In the genomic region with DNA sequence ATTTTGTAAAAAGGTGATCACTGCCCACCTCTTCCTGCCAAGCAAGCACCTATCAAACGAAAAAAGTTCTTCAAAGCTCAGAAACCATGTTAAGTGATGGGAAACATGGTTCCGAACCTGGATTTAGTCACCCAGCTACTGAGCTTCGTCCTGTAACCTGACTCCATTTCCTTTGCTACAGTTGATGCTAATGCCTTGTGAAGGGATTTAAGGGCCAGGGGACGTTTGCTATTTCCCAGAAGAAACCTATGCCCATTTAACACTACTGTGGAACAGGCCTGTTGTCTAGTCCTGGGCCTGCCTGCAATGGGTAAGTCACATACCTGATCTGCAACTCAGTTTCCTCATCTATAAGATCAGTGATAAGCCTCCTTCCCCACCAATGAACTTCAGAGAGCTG, we compare ENCODE assay signal across 17 cellular contexts. TPM values are rescaled to one million over a fixed set of nuclear protein-coding genes. Genes with fewer than 3 reads are reported as not detected.
DNase-seq lines count a peak whose midpoint lies in the region; ATAC-seq and TF ChIP-seq lines count a peak whose summit lies in the region.
"Had no signal": no experiment of that assay in that cellular context is flagged by ENCODE, and none has a peak within 500 bp of the region (broad histone marks: within the 10 kb centered on the region; RNA-seq: fewer than 3 reads in every experiment).

No MANE protein-coding gene starts in this region.

- H3K79me2 ChIP-seq in GM23338 (replicated peaks; ENCODE audit: insufficient read depth) = peaks cover 43% of the 10 kb centered on the region

- DNase-seq in activated T-cell treated with anti-CD3 and anti-CD28 coated beads, Interleukin-2, amount 50 U/mL, for 72 hours = no peak
- DNase-seq in activated T-cell treated with anti-CD3 and anti-CD28 coated beads for 4 hours (no peak), GM23338 (ENCODE audit: low spot score) (peak; percentile 51), Peyer's patch (no peak), GM19238 (ENCODE audit: insufficient read length, low spot score) (no peak)
- no peak for DNase-seq in activated naive CD8-positive, alpha-beta T cell treated with anti-CD3 and anti-CD28 coated beads, Interleukin-2, amount 10 ng/mL, durations not matched to agents 7 days and 5 days
- DNase-seq in stimulated activated effector memory CD8-positive, alpha-beta T cell treated with anti-CD3 and anti-CD28 coated beads, Interleukin-12 subunit alpha, Interleukin-12 subunit beta, amount 100 ng/mL, for 72 hours (ENCODE audit: low spot score in 2 of 2) = no peak
- DNase-seq: activated effector memory CD4-positive, alpha-beta T cell treated with anti-CD3 and anti-CD28 coated beads, Interleukin-2, amount 50 U/mL, for 16 hours; Caco-2; effector CD8-positive, alpha-beta T cell; EL; Karpas-422; NCI-H1092 treated with DMSO at 0.1 percent for 48 hours; NCI-H2081; nucleus accumbens had no signal

- no peak overlapping the region for H3K4me3 ChIP-seq in GM23338
- no peak overlapping the region for H3K4me3 ChIP-seq in Peyer's patch

- H3K27ac ChIP-seq in GM23338 (ENCODE audit: low read depth) = no peak overlapping the region
- no peak overlapping the region for H3K27ac ChIP-seq in Peyer's patch
- H3K27ac ChIP-seq: RWPE1 had no signal

- H4K20me1 ChIP-seq in GM23338 (replicated peaks; ENCODE audit: insufficient read depth) = peaks cover 5% of the 10 kb centered on the region

- POLR2A ChIA-PET in activated naive CD8-positive, alpha-beta T cell treated with anti-CD3 and anti-CD28 coated beads, Interleukin-2, amount 10 ng/mL, durations not matched to agents 7 days and 5 days (lab: Charles Lee) = no interaction called here

- peaks cover 80% of the 10 kb centered on the region for H3K4me1 Mint-ChIP-seq in activated T-cell treated with anti-CD3 and anti-CD28 coated beads, Interleukin-2, amount 50 U/mL, for 72 hours (ENCODE audit: low read depth)
- peaks cover 53% of the 10 kb centered on the region for H3K4me1 Mint-ChIP-seq in GM23338
- H3K4me1 Mint-ChIP-seq in activated naive CD8-positive, alpha-beta T cell treated with anti-CD3 and anti-CD28 coated beads, Interleukin-2, amount 10 ng/mL, durations not matched to agents 7 days and 5 days = peaks cover 51% of the 10 kb centered on the region
- peaks cover 40% of the 10 kb centered on the region for H3K4me1 Mint-ChIP-seq in stimulated activated effector memory CD8-positive, alpha-beta T cell treated with anti-CD3 and anti-CD28 coated beads, Interleukin-12 subunit alpha, Interleukin-12 subunit beta, amount 100 ng/mL, for 72 hours

- H3K9me2 ChIP-seq in GM23338 (ENCODE audit: insufficient read depth) = no peaks in the 10 kb centered on the region

- H3K27me3 ChIP-seq in GM23338 (ENCODE audit: insufficient read depth) = peaks cover 7% of the 10 kb centered on the region; the same call in 1 of the 2 replicates
- no peaks in the 10 kb centered on the region for H3K27me3 ChIP-seq in Peyer's patch

- no peaks in the 10 kb centered on the region for H3K27me3 Mint-ChIP-seq in activated T-cell treated with anti-CD3 and anti-CD28 coated beads, Interleukin-2, amount 50 U/mL, for 72 hours (ENCODE audit: low read depth)
- H3K27me3 Mint-ChIP-seq in GM23338 (ENCODE audit: insufficient read depth, low read depth, poor library complexity) = peaks cover 5% of the 10 kb centered on the region
- no peaks in the 10 kb centered on the region for H3K27me3 Mint-ChIP-seq in activated naive CD8-positive, alpha-beta T cell treated with anti-CD3 and anti-CD28 coated beads, Interleukin-2, amount 10 ng/mL, durations not matched to agents 7 days and 5 days

- H3K4me2 ChIP-seq in GM23338 = peak overlapping the region; percentile 69

- TF ChIP-seq CTCF in GM23338 (conservative IDR thresholded peaks at IDR 0.05; ENCODE audit: low read depth in 2 of 2) (no peak), Peyer's patch (IDR thresholded peaks at IDR 0.05) (no peak)

- H3K9me3 ChIP-seq in Peyer's patch = no peaks in the 10 kb centered on the region
- H3K9me3 ChIP-seq: Caco-2 had no signal

- H3K27ac Mint-ChIP-seq in activated T-cell treated with anti-CD3 and anti-CD28 coated beads, Interleukin-2, amount 50 U/mL, for 72 hours = peak overlapping the region; percentile 67
- H3K27ac Mint-ChIP-seq in GM23338 = no peak overlapping the region
- H3K27ac Mint-ChIP-seq in activated naive CD8-positive, alpha-beta T cell treated with anti-CD3 and anti-CD28 coated beads, Interleukin-2, amount 10 ng/mL, durations not matched to agents 7 days and 5 days = peak overlapping the region; percentile 90
- peak overlapping the region; percentile 92 for H3K27ac Mint-ChIP-seq in stimulated activated effector memory CD8-positive, alpha-beta T cell treated with anti-CD3 and anti-CD28 coated beads, Interleukin-12 subunit alpha, Interleukin-12 subunit beta, amount 100 ng/mL, for 72 hours

- peaks cover 4 to 9% of the 10 kb centered on the region in 2 donors for H3K9me3 Mint-ChIP-seq in activated T-cell treated with anti-CD3 and anti-CD28 coated beads, Interleukin-2, amount 50 U/mL, for 72 hours
- H3K9me3 Mint-ChIP-seq in GM23338 = no peaks in the 10 kb centered on the region
- peaks cover 2% of the 10 kb centered on the region for H3K9me3 Mint-ChIP-seq in activated naive CD8-positive, alpha-beta T cell treated with anti-CD3 and anti-CD28 coated beads, Interleukin-2, amount 10 ng/mL, durations not matched to agents 7 days and 5 days
- peaks cover 7% of the 10 kb centered on the region for H3K9me3 Mint-ChIP-seq in stimulated activated effector memory CD8-positive, alpha-beta T cell treated with anti-CD3 and anti-CD28 coated beads, Interleukin-12 subunit alpha, Interleukin-12 subunit beta, amount 100 ng/mL, for 72 hours

- H3K36me3 ChIP-seq in GM23338 (ENCODE audit: insufficient read depth) = no peaks in the 10 kb centered on the region
- no peaks in the 10 kb centered on the region for H3K36me3 ChIP-seq in Peyer's patch

- H3F3A ChIP-seq in GM23338 (replicated peaks; ENCODE audit: low read depth) = no peaks in the 10 kb centered on the region

- no peak overlapping the region for H2AFZ ChIP-seq in GM23338

- H3K4me1 ChIP-seq in GM23338 (ENCODE audit: insufficient read depth) (peaks cover 51% of the 10 kb centered on the region), Peyer's patch (no peaks in the 10 kb centered on the region)
- H3K4me1 ChIP-seq: Caco-2 had no signal

- peak overlapping the region; percentile 39 to 49 for H3K4me3 Mint-ChIP-seq in activated T-cell treated with anti-CD3 and anti-CD28 coated beads, Interleukin-2, amount 50 U/mL, for 72 hours
- H3K4me3 Mint-ChIP-seq in GM23338 = no peak overlapping the region
- peak overlapping the region; percentile 70 for H3K4me3 Mint-ChIP-seq in activated naive CD8-positive, alpha-beta T cell treated with anti-CD3 and anti-CD28 coated beads, Interleukin-2, amount 10 ng/mL, durations not matched to agents 7 days and 5 days
- no peak overlapping the region for H3K4me3 Mint-ChIP-seq in stimulated activated effector memory CD8-positive, alpha-beta T cell treated with anti-CD3 and anti-CD28 coated beads, Interleukin-12 subunit alpha, Interleukin-12 subunit beta, amount 100 ng/mL, for 72 hours

- H3K36me3 Mint-ChIP-seq in activated T-cell treated with anti-CD3 and anti-CD28 coated beads, Interleukin-2, amount 50 U/mL, for 72 hours (ENCODE audit: insufficient read depth in 2 of 2) = peaks cover 10 to 22% of the 10 kb centered on the region in 2 donors
- H3K36me3 Mint-ChIP-seq in GM23338 (ENCODE audit: low read depth) = no peaks in the 10 kb centered on the region; the same call in 2 of the 3 replicates
- H3K36me3 Mint-ChIP-seq in activated naive CD8-positive, alpha-beta T cell treated with anti-CD3 and anti-CD28 coated beads, Interleukin-2, amount 10 ng/mL, durations not matched to agents 7 days and 5 days = peaks cover 30% of the 10 kb centered on the region
- H3K36me3 Mint-ChIP-seq in stimulated activated effector memory CD8-positive, alpha-beta T cell treated with anti-CD3 and anti-CD28 coated beads, Interleukin-12 subunit alpha, Interleukin-12 subunit beta, amount 100 ng/mL, for 72 hours = no peaks in the 10 kb centered on the region

- TF ChIP-seq POLR2A in Peyer's patch (IDR thresholded peaks at IDR 0.05) = no peak

- ATAC-seq in activated T-cell treated with anti-CD3 and anti-CD28 coated beads, Interleukin-2, amount 50 U/mL, for 72 hours (replicated peaks in 1 of 2) = no peak
- peak; percentile 14; the same call in 2 of the 3 replicates for ATAC-seq in GM23338
- no peak for ATAC-seq in activated naive CD8-positive, alpha-beta T cell treated with anti-CD3 and anti-CD28 coated beads, Interleukin-2, amount 10 ng/mL, durations not matched to agents 7 days and 5 days (ENCODE audit: low read depth)
- no peak for ATAC-seq in stimulated activated effector memory CD8-positive, alpha-beta T cell treated with anti-CD3 and anti-CD28 coated beads, Interleukin-12 subunit alpha, Interleukin-12 subunit beta, amount 100 ng/mL, for 72 hours
- ATAC-seq: left lobe of liver had no signal

TF ChIP-seq in GM23338, 12 proteins besides CTCF, POLR2A, EP300 and RAD21 (continues in another document):
- TF ChIP-seq NANOG (IDR thresholded peaks at IDR 0.05; ENCODE audit: borderline replicate concordance) (no peak), JUNB (IDR thresholded peaks at IDR 0.05; ENCODE audit: unreplicated experiment) (no peak), EZH2phosphoT487 (IDR thresholded peaks at IDR 0.05; ENCODE audit: unreplicated experiment) (no peak)

RNA-seq across cellular contexts. Expression of gene SERPINE2, which starts 14.8 kb away (rescaled TPM):
- total RNA-seq in activated T-cell treated with anti-CD3 and anti-CD28 coated beads, Interleukin-2, amount 50 U/mL, for 72 hours = 10 to 100 TPM; 62.9 to 81.6 TPM
- 38.6 and 43.7 TPM in 2 replicates for total RNA-seq in GM23338 (2014; rRNA removed; shearing (Covaris generic))
- 44.2 and 46.2 TPM in 2 replicates for polyA plus RNA-seq in GM23338 (2016; fragmentation: Nextera tagmentation; extraction: Ambion mirVana)
- 10 to 100 TPM; 22.2 to 22.3 TPM for total RNA-seq in activated naive CD8-positive, alpha-beta T cell treated with anti-CD3 and anti-CD28 coated beads, Interleukin-2, amount 10 ng/mL, durations not matched to agents 7 days and 5 days
- 10 to 100 TPM in 3 of 4 donors, 1 to 10 TPM in 1; 2.8 to 19.8 (median 15.5) TPM for total RNA-seq in Peyer's patch

Comparison
In these comparisons a context has a peak if more than half of its experiments do, and no peak if none do; other contexts are left out.
1. H3K4me3 Mint-ChIP-seq: peak in activated T-cell treated with anti-CD3 and anti-CD28 coated beads, Interleukin-2, amount 50 U/mL, for 72 hours (2 of 2) and activated naive CD8-positive, alpha-beta T cell treated with anti-CD3 and anti-CD28 coated beads, Interleukin-2, amount 10 ng/mL, durations not matched to agents 7 days and 5 days (single experiment); none in GM23338 (single experiment) and stimulated activated effector memory CD8-positive, alpha-beta T cell treated with anti-CD3 and anti-CD28 coated beads, Interleukin-12 subunit alpha, Interleukin-12 subunit beta, amount 100 ng/mL, for 72 hours (single experiment).